ENCODE assay signal across 8 cellular contexts in the genomic region with DNA sequence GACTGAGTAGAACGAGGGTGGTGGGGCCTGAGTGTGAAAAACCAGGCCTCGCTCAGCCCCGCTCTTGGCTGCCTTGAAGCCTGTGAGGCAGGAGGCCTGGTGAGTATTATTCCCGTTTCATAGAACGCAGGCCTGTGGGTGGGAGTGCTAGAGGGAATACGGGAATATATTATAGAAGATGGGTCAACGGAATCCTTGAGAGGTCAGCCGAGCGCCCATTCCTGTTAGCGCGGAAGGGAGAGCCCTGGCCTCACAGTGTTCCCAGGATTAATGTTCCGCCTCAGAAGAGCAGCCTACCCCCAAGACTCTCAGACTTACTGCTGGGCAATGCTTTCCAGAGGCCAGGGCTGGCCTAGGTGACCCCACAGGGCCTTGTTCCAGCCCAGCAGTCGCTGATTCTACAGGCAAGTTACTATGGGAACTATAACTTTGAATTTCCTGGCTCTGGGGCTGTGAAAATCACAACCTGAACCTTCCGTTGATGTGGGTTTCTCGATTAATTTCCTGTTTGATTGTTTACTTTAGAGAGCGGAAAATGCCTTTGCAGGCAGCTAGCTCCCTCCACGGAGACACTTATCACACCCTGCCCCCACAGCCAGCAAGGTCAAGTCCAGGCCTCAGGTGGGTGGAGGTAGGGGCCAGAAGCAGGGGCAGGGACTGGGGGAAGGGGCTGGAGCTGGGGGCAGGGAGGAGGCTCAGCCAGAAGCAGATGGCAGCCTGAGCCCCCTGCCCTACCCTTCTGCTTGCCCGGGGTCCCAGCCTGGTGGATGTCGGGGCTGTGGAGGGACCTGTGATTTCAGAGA.
A peak's percentile ranks its signal among the peaks of the same experiment; 100 is the strongest.
DNase-seq lines count a peak whose midpoint lies in the region; ATAC-seq, FAIRE-seq and TF ChIP-seq lines count a peak whose summit lies in the region.

No MANE protein-coding gene starts in this region.

- peak overlapping the region; percentile 51 to 80 (median 75) for H3K4me3 Mint-ChIP-seq in naive thymus-derived CD4-positive, alpha-beta T cell

- H3K4me1 ChIP-seq in A549: peaks cover 51% of the 10 kb centered on the region
- H3K4me1 ChIP-seq in naive thymus-derived CD4-positive, alpha-beta T cell (ENCODE audit: control insufficient read depth in 2 of 2, insufficient read depth in 2 of 2, low read length in 2 of 2): peaks cover 58 to 72% of the 10 kb centered on the region in 2 donors

- no peak overlapping the region for H3K4me3 ChIP-seq in A549
- H3K4me3 ChIP-seq in choroid plexus epithelial cell (ENCODE audit: low read depth, low read length): no peak overlapping the region
- peak overlapping the region; percentile 37 for H3K4me3 ChIP-seq in naive thymus-derived CD4-positive, alpha-beta T cell (ENCODE audit: low read length)

- ATAC-seq in A549: no peak
- ATAC-seq in naive thymus-derived CD4-positive, alpha-beta T cell: peak; percentile 86
- ATAC-seq in SK-N-SH treated with all-trans-retinoic acid at 6 μM for 48 hours: no peak

- no peak for TF ChIP-seq EP300 in A549 (IDR thresholded peaks at IDR 0.05)

- no peak for TF ChIP-seq CTCF in A549 (IDR thresholded peaks at IDR 0.05)
- no peak for TF ChIP-seq CTCF in choroid plexus epithelial cell (conservative IDR thresholded peaks at IDR 0.05; ENCODE audit: low read depth, low read length)

- TF ChIP-seq RAD21 in A549 (conservative IDR thresholded peaks at IDR 0.05 in 1 of 2, IDR thresholded peaks at IDR 0.05 in 1 of 2): no peak

- TF ChIP-seq POLR2A in A549 (IDR thresholded peaks at IDR 0.05; ENCODE audit: low read length): no peak

- no peaks in the 10 kb centered on the region for H3K27me3 Mint-ChIP-seq in naive thymus-derived CD4-positive, alpha-beta T cell

- H3K27me3 ChIP-seq in naive thymus-derived CD4-positive, alpha-beta T cell (ENCODE audit: control insufficient read depth in 2 of 2, insufficient read depth in 2 of 2, low read length in 2 of 2): no peaks in the 10 kb centered on the region

- CTCF ChIA-PET in A549 (lab: Yijun Ruan, JAX): no interaction called here
- CTCF ChIA-PET in naive thymus-derived CD4-positive, alpha-beta T cell (lab: Charles Lee): no interaction called here

- H3K4me1 Mint-ChIP-seq in naive thymus-derived CD4-positive, alpha-beta T cell: peaks cover 55 to 90% (median 72%) of the 10 kb centered on the region in 7 donors

- H3K27ac ChIP-seq in A549: peak overlapping the region; percentile 17 to 86; a peak in 3 of 6 replicates
- H3K27ac ChIP-seq in naive thymus-derived CD4-positive, alpha-beta T cell (ENCODE audit: low read depth, low read length): peak overlapping the region; percentile 48

- H3K36me3 Mint-ChIP-seq in naive thymus-derived CD4-positive, alpha-beta T cell: peaks cover 0 to 6% (median 0%) of the 10 kb centered on the region in 5 donors

- H3K36me3 ChIP-seq in naive thymus-derived CD4-positive, alpha-beta T cell (ENCODE audit: control insufficient read depth in 2 of 3, insufficient read depth in 3 of 3, low read length in 3 of 3): no peaks in the 10 kb centered on the region

- H3K4me2 ChIP-seq in A549: 0 out of 3 replicates have a peak overlapping the region, but pooled peaks have one; percentile 23

- peak overlapping the region; percentile 92 to 97 (median 93) for H3K27ac Mint-ChIP-seq in naive thymus-derived CD4-positive, alpha-beta T cell

- 70% methylated on average over 17 of the region's 19 CpGs for WGBS in A549 (ENCODE audit: missing lambda C conversion rate)

- POLR2A ChIA-PET in A549 (lab: Yijun Ruan, JAX): no interaction called here
- POLR2A ChIA-PET in naive thymus-derived CD4-positive, alpha-beta T cell (lab: Charles Lee): interaction anchor here (0.9 to 2.6 kb wide), 5 partner anchors 10 to 110 kb away, joined by 3 to 7 read pairs (median 3); no protein-coding TSS in a partner anchor

- DNase-seq in A549 (ENCODE audit: low read depth in 1 of 2, low spot score in 1 of 2) (no peak), SK-N-DZ (ENCODE audit: low spot score) (peak; percentile 60), choroid plexus epithelial cell (ENCODE audit: low read depth) (peak; percentile 73), NCI-H1436 (lab: John Stamatoyannopoulos, UW) (no peak), DMS 273 treated with DMSO at 0.1 percent for 48 hours (lab: John Stamatoyannopoulos, UW) (no peak), NCI-H1092 treated with DMSO at 0.1 percent for 48 hours (lab: John Stamatoyannopoulos, UW) (no peak)
- peak; percentile 25 to 85 (median 71) for DNase-seq in naive thymus-derived CD4-positive, alpha-beta T cell

- intact Hi-C loops in naive thymus-derived CD4-positive, alpha-beta T cell (cut with micrococcal nuclease): loop anchor here (1.0 to 10.0 kb wide), 7 partner anchors 8 to 1442 kb away; a partner anchor contains a TSS

- no peak for FAIRE-seq in A549 (lab: Jason Lieb, UNC)

- H3K9me3 ChIP-seq in A549: no peaks in the 10 kb centered on the region
- no peaks in the 10 kb centered on the region for H3K9me3 ChIP-seq in naive thymus-derived CD4-positive, alpha-beta T cell (ENCODE audit: control insufficient read depth in 2 of 3, low read length in 3 of 3)

- peaks cover 0 to 10% (median 0%) of the 10 kb centered on the region in 11 donors for H3K9me3 Mint-ChIP-seq in naive thymus-derived CD4-positive, alpha-beta T cell

TF ChIP-seq in A549, 52 proteins besides CTCF, POLR2A, EP300 and RAD21:
- TF ChIP-seq CHD2 (IDR thresholded peaks at IDR 0.05; ENCODE audit: low read length, partially characterized antibody) (no peak), POLR2AphosphoS2 (conservative IDR thresholded peaks at IDR 0.05; ENCODE audit: low read length) (no peak), ESRRA (IDR thresholded peaks at IDR 0.05; ENCODE audit: borderline replicate concordance, low read length) (no peak)

TF ChIP-seq in SK-N-SH treated with all-trans-retinoic acid at 6 μM for 48 hours, 23 proteins besides CTCF, POLR2A, EP300 and RAD21:
- TF ChIP-seq GLIS3 (CRISPR knock-in tag; IDR thresholded peaks at IDR 0.05) (no peak), PPARA (CRISPR knock-in tag; IDR thresholded peaks at IDR 0.05; ENCODE audit: borderline replicate concordance) (no peak), SNAI2 (CRISPR knock-in tag; IDR thresholded peaks at IDR 0.05) (no peak), TCF4 (CRISPR knock-in tag; IDR thresholded peaks at IDR 0.05; ENCODE audit: borderline replicate concordance) (no peak), ZNF8 (CRISPR knock-in tag; IDR thresholded peaks at IDR 0.05) (no peak), ARNTL (CRISPR knock-in tag; IDR thresholded peaks at IDR 0.05; ENCODE audit: borderline replicate concordance, low read depth) (no peak), OSR1 (CRISPR knock-in tag; IDR thresholded peaks at IDR 0.05) (no peak)
- TF ChIP-seq, protein P1, sequence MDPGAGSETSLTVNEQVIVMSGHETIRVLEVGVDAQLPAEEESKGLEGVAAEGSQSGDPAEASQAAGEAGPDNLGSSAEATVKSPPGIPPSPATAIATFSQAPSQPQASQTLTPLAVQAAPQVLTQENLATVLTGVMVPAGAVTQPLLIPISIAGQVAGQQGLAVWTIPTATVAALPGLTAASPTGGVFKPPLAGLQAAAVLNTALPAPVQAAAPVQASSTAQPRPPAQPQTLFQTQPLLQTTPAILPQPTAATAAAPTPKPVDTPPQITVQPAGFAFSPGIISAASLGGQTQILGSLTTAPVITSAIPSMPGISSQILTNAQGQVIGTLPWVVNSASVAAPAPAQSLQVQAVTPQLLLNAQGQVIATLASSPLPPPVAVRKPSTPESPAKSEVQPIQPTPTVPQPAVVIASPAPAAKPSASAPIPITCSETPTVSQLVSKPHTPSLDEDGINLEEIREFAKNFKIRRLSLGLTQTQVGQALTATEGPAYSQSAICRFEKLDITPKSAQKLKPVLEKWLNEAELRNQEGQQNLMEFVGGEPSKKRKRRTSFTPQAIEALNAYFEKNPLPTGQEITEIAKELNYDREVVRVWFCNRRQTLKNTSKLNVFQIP (CRISPR knock-in tag; IDR thresholded peaks at IDR 0.05; ENCODE audit: borderline replicate concordance, low read depth): no peak
- TF ChIP-seq, protein P2, sequence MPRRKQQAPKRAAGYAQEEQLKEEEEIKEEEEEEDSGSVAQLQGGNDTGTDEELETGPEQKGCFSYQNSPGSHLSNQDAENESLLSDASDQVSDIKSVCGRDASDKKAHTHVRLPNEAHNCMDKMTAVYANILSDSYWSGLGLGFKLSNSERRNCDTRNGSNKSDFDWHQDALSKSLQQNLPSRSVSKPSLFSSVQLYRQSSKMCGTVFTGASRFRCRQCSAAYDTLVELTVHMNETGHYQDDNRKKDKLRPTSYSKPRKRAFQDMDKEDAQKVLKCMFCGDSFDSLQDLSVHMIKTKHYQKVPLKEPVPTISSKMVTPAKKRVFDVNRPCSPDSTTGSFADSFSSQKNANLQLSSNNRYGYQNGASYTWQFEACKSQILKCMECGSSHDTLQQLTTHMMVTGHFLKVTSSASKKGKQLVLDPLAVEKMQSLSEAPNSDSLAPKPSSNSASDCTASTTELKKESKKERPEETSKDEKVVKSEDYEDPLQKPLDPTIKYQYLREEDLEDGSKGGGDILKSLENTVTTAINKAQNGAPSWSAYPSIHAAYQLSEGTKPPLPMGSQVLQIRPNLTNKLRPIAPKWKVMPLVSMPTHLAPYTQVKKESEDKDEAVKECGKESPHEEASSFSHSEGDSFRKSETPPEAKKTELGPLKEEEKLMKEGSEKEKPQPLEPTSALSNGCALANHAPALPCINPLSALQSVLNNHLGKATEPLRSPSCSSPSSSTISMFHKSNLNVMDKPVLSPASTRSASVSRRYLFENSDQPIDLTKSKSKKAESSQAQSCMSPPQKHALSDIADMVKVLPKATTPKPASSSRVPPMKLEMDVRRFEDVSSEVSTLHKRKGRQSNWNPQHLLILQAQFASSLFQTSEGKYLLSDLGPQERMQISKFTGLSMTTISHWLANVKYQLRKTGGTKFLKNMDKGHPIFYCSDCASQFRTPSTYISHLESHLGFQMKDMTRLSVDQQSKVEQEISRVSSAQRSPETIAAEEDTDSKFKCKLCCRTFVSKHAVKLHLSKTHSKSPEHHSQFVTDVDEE (CRISPR knock-in tag; IDR thresholded peaks at IDR 0.05): no peak
- TF ChIP-seq, protein P3, sequence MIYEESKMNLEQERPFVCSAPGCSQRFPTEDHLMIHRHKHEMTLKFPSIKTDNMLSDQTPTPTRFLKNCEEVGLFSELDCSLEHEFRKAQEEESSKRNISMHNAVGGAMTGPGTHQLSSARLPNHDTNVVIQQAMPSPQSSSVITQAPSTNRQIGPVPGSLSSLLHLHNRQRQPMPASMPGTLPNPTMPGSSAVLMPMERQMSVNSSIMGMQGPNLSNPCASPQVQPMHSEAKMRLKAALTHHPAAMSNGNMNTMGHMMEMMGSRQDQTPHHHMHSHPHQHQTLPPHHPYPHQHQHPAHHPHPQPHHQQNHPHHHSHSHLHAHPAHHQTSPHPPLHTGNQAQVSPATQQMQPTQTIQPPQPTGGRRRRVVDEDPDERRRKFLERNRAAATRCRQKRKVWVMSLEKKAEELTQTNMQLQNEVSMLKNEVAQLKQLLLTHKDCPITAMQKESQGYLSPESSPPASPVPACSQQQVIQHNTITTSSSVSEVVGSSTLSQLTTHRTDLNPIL (CRISPR knock-in tag; IDR thresholded peaks at IDR 0.05; ENCODE audit: low read depth): no peak

Comparison
In these comparisons a context has a peak if more than half of its experiments do, and no peak if none do; other contexts are left out.
1. DNase-seq: peak in SK-N-DZ (single experiment), choroid plexus epithelial cell (single experiment) and naive thymus-derived CD4-positive, alpha-beta T cell (9 of 9); none in A549 (0 of 2), NCI-H1436 (single experiment), DMS 273 treated with DMSO at 0.1 percent for 48 hours (single experiment) and NCI-H1092 treated with DMSO at 0.1 percent for 48 hours (single experiment).